ENCODE assay signal across 21 cellular contexts in the genomic region with DNA sequence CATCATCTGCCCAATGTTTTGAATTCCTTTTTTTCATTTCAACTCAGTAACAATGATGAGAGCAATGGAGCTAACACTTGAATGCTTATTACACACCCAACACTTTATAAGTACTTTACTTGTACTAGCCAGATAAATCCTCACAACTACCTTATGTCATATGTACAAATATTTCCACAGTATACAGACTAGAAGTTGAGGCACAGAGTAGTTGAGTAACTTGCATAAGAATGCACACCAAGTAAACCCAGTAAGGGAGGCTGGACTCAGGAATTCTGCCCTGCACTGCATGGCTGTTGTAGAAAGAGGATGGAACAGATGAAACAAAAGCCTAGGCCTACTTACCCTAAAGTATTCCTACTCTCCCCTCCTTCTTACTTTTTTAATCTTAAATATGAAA.
"Had no signal": no experiment of that assay in that cellular context is flagged by ENCODE, and none has a peak within 500 bp of the region (broad histone marks: within the 10 kb centered on the region; RNA-seq: fewer than 3 reads in every experiment).

No MANE protein-coding gene starts in this region.

- H3K27me3 ChIP-seq: colonic mucosa, right lobe of liver, spleen, testis, tibial nerve had no signal

- ATAC-seq: psoas muscle; right lobe of liver; stimulated activated memory B cell treated with anti-CD40 and anti-IgM and Interleukin-4, amounts not matched to agents 10 μg/mL and 1 μg/mL and 100 μg/mL, for 72 hours had no signal

- H3K4me3 ChIP-seq: colonic mucosa, psoas muscle, right lobe of liver, spleen, testis, tibial nerve had no signal

- H3K9me3 Mint-ChIP-seq: mesothelial cell of epicardium; nephron; stimulated activated memory B cell treated with anti-CD40 and anti-IgM and Interleukin-4, amounts not matched to agents 10 μg/mL and 1 μg/mL and 100 μg/mL, for 72 hours; stimulated activated naive CD8-positive, alpha-beta T cell treated with anti-CD3 and anti-CD28 coated beads, Interleukin-15, Interleukin-2, amounts not matched to agents 100 ng/mL and 50 ng/mL, for 24 hours had no signal

- H3K27me3 Mint-ChIP-seq: stimulated activated memory B cell treated with anti-CD40 and anti-IgM and Interleukin-4, amounts not matched to agents 10 μg/mL and 1 μg/mL and 100 μg/mL, for 72 hours; stimulated activated naive CD8-positive, alpha-beta T cell treated with anti-CD3 and anti-CD28 coated beads, Interleukin-15, Interleukin-2, amounts not matched to agents 100 ng/mL and 50 ng/mL, for 24 hours had no signal

- H3K27ac ChIP-seq: colonic mucosa, parathyroid adenoma, psoas muscle, right lobe of liver, spleen, testis, tibial nerve had no signal

- H3K36me3 Mint-ChIP-seq: mesothelial cell of epicardium had no signal

- H3K4me1 ChIP-seq: colonic mucosa, parathyroid adenoma, psoas muscle, right lobe of liver, testis, tibial nerve had no signal

- DNase-seq: colonic mucosa; dermis blood vessel endothelial cell; effector CD4-positive, alpha-beta T cell; foreskin melanocyte; head of caudate nucleus; hippocampal formation; kidney glomerular epithelial cell; psoas muscle; retina; right lobe of liver; spleen; stimulated activated CD4-positive, alpha-beta T cell treated with anti-CD3 and anti-CD28 coated beads, Interleukin-15, amount 100 ng/mL, for 24 hours; stimulated activated CD4-positive, alpha-beta T cell treated with anti-CD3 and anti-CD28 coated beads, Interleukin-1b, Interleukin-23, amount 100 ng/mL, for 48 hours; stimulated activated CD4-positive, alpha-beta T cell treated with anti-CD3 and anti-CD28 coated beads, Interleukin-4, amount 100 ng/mL, for 24 hours; testis had no signal

- H3K36me3 ChIP-seq: colonic mucosa had no signal

- H3K9me3 ChIP-seq: colonic mucosa, psoas muscle, right lobe of liver, spleen, testis, tibial nerve had no signal

- H3K4me3 Mint-ChIP-seq: mesothelial cell of epicardium; nephron; stimulated activated memory B cell treated with anti-CD40 and anti-IgM and Interleukin-4, amounts not matched to agents 10 μg/mL and 1 μg/mL and 100 μg/mL, for 72 hours; stimulated activated naive CD8-positive, alpha-beta T cell treated with anti-CD3 and anti-CD28 coated beads, Interleukin-15, Interleukin-2, amounts not matched to agents 100 ng/mL and 50 ng/mL, for 24 hours had no signal

- H3K9ac ChIP-seq: parathyroid adenoma had no signal

- H2AFZ ChIP-seq: parathyroid adenoma had no signal

- H3K27ac Mint-ChIP-seq: mesothelial cell of epicardium; nephron; stimulated activated memory B cell treated with anti-CD40 and anti-IgM and Interleukin-4, amounts not matched to agents 10 μg/mL and 1 μg/mL and 100 μg/mL, for 72 hours; stimulated activated naive CD8-positive, alpha-beta T cell treated with anti-CD3 and anti-CD28 coated beads, Interleukin-15, Interleukin-2, amounts not matched to agents 100 ng/mL and 50 ng/mL, for 24 hours had no signal
